28 cellular contexts compared by ENCODE assay signal in genomic region chr15:59779110-59779509, GRCh38.
"Had no signal": no experiment of that assay in that cellular context is flagged by ENCODE, and none has a peak within 500 bp of the region (broad histone marks: within the 10 kb centered on the region; RNA-seq: fewer than 3 reads in every experiment).

No MANE protein-coding gene starts in this region.

- H3K27ac ChIP-seq: ascending aorta, cardiac muscle cell, VCaP had no signal

- H3K27me3 ChIP-seq: ascending aorta, cardiac muscle cell had no signal

- H3K36me3 ChIP-seq: ascending aorta, cardiac muscle cell had no signal

- DNase-seq: activated B cell treated with CpG ODN at 0.5 μM for 24 hours; activated CD4-positive, alpha-beta memory T cell treated with anti-CD3 and anti-CD28 coated beads for 36 hours; activated CD4-positive, alpha-beta T cell treated with anti-CD3 and anti-CD28 coated beads for 4 hours; activated CD4-positive, alpha-beta T cell treated with anti-CD3 and anti-CD28 coated beads, Interleukin-2, amount 10 ng/mL, durations not matched to agents 7 days and 5 days; activated CD4-positive, alpha-beta T cell treated with anti-CD3 and anti-CD28 coated beads, Interleukin-2, amount 50 U/mL, for 4 hours; activated CD4-positive, CD25-positive, alpha-beta regulatory T cell treated with anti-CD3 and anti-CD28 coated beads, Interleukin-2, amount 50 U/mL, for 72 hours; activated CD8-positive, alpha-beta memory T cell treated with anti-CD3 and anti-CD28 coated beads for 24 hours; activated CD8-positive, alpha-beta memory T cell treated with anti-CD3 and anti-CD28 coated beads, Interleukin-2, amount 10 ng/mL, durations not matched to agents 7 days and 5 days; activated CD8-positive, alpha-beta memory T cell treated with anti-CD3 and anti-CD28 coated beads, Interleukin-2, amount 50 U/mL, for 48 hours; activated CD8-positive, alpha-beta T cell treated with anti-CD3 and anti-CD28 coated beads for 36 hours; activated effector memory CD4-positive, alpha-beta T cell treated with Interleukin-2 at 50 U/mL for 16 hours; activated gamma-delta T cell; activated naive CD4-positive, alpha-beta T cell treated with anti-CD3 and anti-CD28 coated beads, Interleukin-2, amount 10 ng/mL, durations not matched to agents 7 days and 5 days; activated naive CD4-positive, alpha-beta T cell treated with Interleukin-2 at 50 U/mL for 16 hours; activated naive CD8-positive, alpha-beta T cell treated with anti-CD3 and anti-CD28 coated beads, Interleukin-2, amount 10 ng/mL, durations not matched to agents 7 days and 5 days; activated naive CD8-positive, alpha-beta T cell treated with anti-CD3 and anti-CD28 coated beads, Interleukin-2, amount 50 U/mL, for 24 hours; activated T-cell treated with anti-CD3 and anti-CD28 coated beads, Interleukin-2, amount 50 U/mL, for 24 hours; activated T-cell treated with anti-CD3 and anti-CD28 coated beads, Interleukin-2, amount 50 U/mL, for 48 hours; amygdala; anterior cingulate cortex; caudate nucleus; cerebellar nuclear complex; T-helper 1 cell; T-helper 2 cell; T-helper 9 cell had no signal

- H3K9me3 ChIP-seq: ascending aorta had no signal

- H3K4me3 ChIP-seq: ascending aorta, cardiac muscle cell had no signal
